ENCODE assay signal across 9 cellular contexts in genomic region chr1:109197163-109198042, GRCh38. TPM values are rescaled to one million over a fixed set of nuclear protein-coding genes. Genes with fewer than 3 reads are reported as not detected.
A peak's percentile ranks its signal among the peaks of the same experiment; 100 is the strongest.
DNase-seq lines count a peak whose midpoint lies in the region; ATAC-seq, FAIRE-seq and TF ChIP-seq lines count a peak whose summit lies in the region.
"Had no signal": no experiment of that assay in that cellular context is flagged by ENCODE, and none has a peak within 500 bp of the region (broad histone marks: within the 10 kb centered on the region; RNA-seq: fewer than 3 reads in every experiment).

No MANE protein-coding gene starts in this region.

- H3K27ac ChIP-seq in ascending aorta (peak overlapping the region; percentile 62 to 76), kidney (ENCODE audit: low read depth in 2 of 2, low read length in 2 of 2) (no peak overlapping the region), aorta (ENCODE audit: low read depth in 1 of 2, low read length in 2 of 2) (peak overlapping the region in 1 of 2 donors; percentile 9), prostate gland (no peak overlapping the region)

- no peak for FAIRE-seq in kidney (lab: Jason Lieb, UNC)

- peak; percentile 59 for ATAC-seq in aorta (ENCODE audit: low FRiP score)

- H3K27me3 ChIP-seq in ascending aorta = no peaks in the 10 kb centered on the region
- H3K27me3 ChIP-seq in aorta (ENCODE audit: control insufficient read depth in 1 of 2, insufficient read depth in 2 of 2, low read length in 1 of 2) = no peaks in the 10 kb centered on the region
- H3K27me3 ChIP-seq in prostate gland (replicated peaks; ENCODE audit: insufficient read depth) = no peaks in the 10 kb centered on the region

- TF ChIP-seq POLR2A in prostate gland (IDR thresholded peaks at IDR 0.05) = no peak

- intact Hi-C loops in ascending aorta (cut with DNase I) = loop anchor here (1.0 kb wide), 1 partner anchor 16 kb away; the partner anchor contains the start of gene SARS1
- intact Hi-C loops in kidney (cut with DNase I) = no loop called here
- intact Hi-C loops in aorta (cut with DNase I) = no loop called here
- intact Hi-C loops in prostate gland (cut with DNase I) = no loop called here

- H3K9ac ChIP-seq in kidney (ENCODE audit: low read length in 2 of 2) = no peak overlapping the region

- H3K9me3 ChIP-seq in ascending aorta (no peaks in the 10 kb centered on the region), kidney (ENCODE audit: control insufficient read depth in 1 of 2, low read length in 2 of 2) (no peaks in the 10 kb centered on the region), aorta (ENCODE audit: control insufficient read depth, low read length) (no peaks in the 10 kb centered on the region), prostate gland (no peaks in the 10 kb centered on the region)

- 55 to 57% methylated on average over 10 of the region's 10 CpGs for WGBS in aorta, 2 donors
- WGBS in prostate gland = 62% methylated on average over 10 of the region's 10 CpGs

- H3K4me1 ChIP-seq in ascending aorta = peaks cover 3 to 11% of the 10 kb centered on the region in 2 donors
- no peaks in the 10 kb centered on the region for H3K4me1 ChIP-seq in kidney (ENCODE audit: control insufficient read depth in 1 of 2, insufficient read depth in 1 of 2, low read depth in 1 of 2, low read length in 2 of 2)
- H3K4me1 ChIP-seq in aorta (ENCODE audit: control insufficient read depth in 1 of 2, insufficient read depth in 2 of 2, low read length in 2 of 2) = no peaks in the 10 kb centered on the region
- H3K4me1 ChIP-seq in prostate gland (replicated peaks) = no peaks in the 10 kb centered on the region

- no peak overlapping the region for H3K4me3 ChIP-seq in ascending aorta
- no peak overlapping the region for H3K4me3 ChIP-seq in kidney (ENCODE audit: low read length in 2 of 2)
- H3K4me3 ChIP-seq in aorta (ENCODE audit: low read length in 2 of 2) = no peak overlapping the region
- H3K4me3 ChIP-seq in prostate gland = no peak overlapping the region

- peak; percentile 49 for DNase-seq in stimulated activated CD4-positive, alpha-beta T cell treated with anti-CD3 and anti-CD28 coated beads, Interleukin-15, amount 100 ng/mL, for 24 hours
- no peak for DNase-seq in stimulated activated CD4-positive, alpha-beta T cell treated with anti-CD3 and anti-CD28 coated beads, Interleukin-4, amount 100 ng/mL, for 1 hour
- DNase-seq in ascending aorta (ENCODE audit: low spot score in 2 of 2) (peak in 1 of 2 donors; percentile 83), kidney (peak; percentile 80), aorta (peak; percentile 73 to 82), prostate gland (ENCODE audit: low spot score) (no peak), cerebellum (ENCODE audit: low spot score) (no peak), GM19238 (ENCODE audit: insufficient read length, low spot score) (no peak)
- DNase-seq: activated T-cell treated with anti-CD3 and anti-CD28 coated beads, Interleukin-2, amount 50 U/mL, for 4 hours had no signal

- TF ChIP-seq CTCF in ascending aorta (IDR thresholded peaks at IDR 0.05) (no peak), kidney (IDR thresholded peaks at IDR 0.05; ENCODE audit: borderline replicate concordance, extremely low read depth, insufficient read depth) (no peak), prostate gland (IDR thresholded peaks at IDR 0.05) (no peak)

- H3K36me3 ChIP-seq in ascending aorta (no peaks in the 10 kb centered on the region), kidney (ENCODE audit: control insufficient read depth in 1 of 2, insufficient read depth in 2 of 2, low read length in 2 of 2) (no peaks in the 10 kb centered on the region), aorta (ENCODE audit: control insufficient read depth in 1 of 2, insufficient read depth in 2 of 2, low read length in 1 of 2) (no peaks in the 10 kb centered on the region), prostate gland (no peaks in the 10 kb centered on the region)

RNA-seq across cellular contexts. Expression of gene SARS1, which starts 16.3 kb away (rescaled TPM):
- total RNA-seq in ascending aorta (134 TPM), kidney (181 TPM), aorta (100 to 1,000 TPM; 116 to 117 TPM), prostate gland (100 to 1,000 TPM; 123 to 132 TPM), cerebellum (81.8 TPM)
- polyA plus RNA-seq in kidney (ENCODE audit: insufficient read depth, low read depth, low replicate concordance) (114 TPM), aorta (100 to 1,000 TPM; 109 to 159 TPM)

RNA-seq across cellular contexts. Expression of gene CELSR2, which starts 51.9 kb away (rescaled TPM):
- total RNA-seq in ascending aorta (3.6 TPM), kidney (65.6 TPM), aorta (1 to 10 TPM; 1.6 to 4.2 TPM), prostate gland (100 to 1,000 TPM in 1 of 2 donors, 10 to 100 TPM in 1; 18.8 to 118 TPM), cerebellum (39.0 TPM)
- polyA plus RNA-seq in kidney (ENCODE audit: insufficient read depth, low read depth, low replicate concordance) (10.6 TPM), aorta (1 to 10 TPM in 1 of 2 donors, under 1 TPM in 1; 0.38 to 2.1 TPM)

Comparison
In these comparisons a context has a peak if more than half of its experiments do, and no peak if none do; other contexts are left out.
1. DNase-seq: peak in stimulated activated CD4-positive, alpha-beta T cell treated with anti-CD3 and anti-CD28 coated beads, Interleukin-15, amount 100 ng/mL, for 24 hours (single experiment), kidney (single experiment) and aorta (2 of 2); none in stimulated activated CD4-positive, alpha-beta T cell treated with anti-CD3 and anti-CD28 coated beads, Interleukin-4, amount 100 ng/mL, for 1 hour (single experiment), prostate gland (single experiment), cerebellum (single experiment) and GM19238 (single experiment).
2. H3K27ac ChIP-seq: peak in ascending aorta (2 of 2); none in kidney (0 of 2) and prostate gland (0 of 2).